11 cellular contexts compared by ENCODE assay signal in the genomic region with DNA sequence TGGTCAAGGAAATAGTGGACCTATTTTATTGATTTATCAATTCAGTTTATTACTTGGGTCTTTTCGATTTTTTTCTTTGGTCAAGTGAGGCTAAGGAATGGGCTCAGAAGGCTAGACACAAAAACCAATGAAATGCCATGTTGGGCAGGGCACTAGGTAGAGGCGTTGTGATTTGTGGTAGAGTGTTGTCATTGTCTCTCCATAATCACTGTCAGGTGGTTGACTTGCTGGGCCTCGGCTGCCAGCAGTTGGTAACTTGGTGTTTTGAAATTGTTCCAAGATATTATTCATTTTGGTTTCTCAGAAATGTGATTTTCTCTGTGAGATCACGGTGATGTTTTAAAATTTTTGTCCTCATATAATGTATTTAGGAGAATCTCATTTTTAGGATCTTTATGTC.
DNase-seq lines count a peak whose midpoint lies in the region; ATAC-seq and TF ChIP-seq lines count a peak whose summit lies in the region.
"Had no signal": no experiment of that assay in that cellular context is flagged by ENCODE, and none has a peak within 500 bp of the region (broad histone marks: within the 10 kb centered on the region; RNA-seq: fewer than 3 reads in every experiment).

No MANE protein-coding gene starts in this region.

- H3K27ac Mint-ChIP-seq in nephron progenitor cell: no peak overlapping the region
- H3K27ac Mint-ChIP-seq in naive thymus-derived CD4-positive, alpha-beta T cell: no peak overlapping the region
- H3K27ac Mint-ChIP-seq: activated CD8-positive, alpha-beta T cell treated with anti-CD3 and anti-CD28 coated beads, Interleukin-2, amount 10 ng/mL, durations not matched to agents 7 days and 5 days had no signal

- peak overlapping the region; percentile 63 for H3K4me2 ChIP-seq in DND-41 (ENCODE audit: insufficient read depth, low read length)

- DNase-seq in DND-41 (no peak), adipocyte (ENCODE audit: low read depth) (peak; percentile 65), glomerular visceral epithelial cell (ENCODE audit: extremely low spot score) (peak; percentile 15), spleen (no peak), SKM-1 treated with dmso at 0.1 percent for 144 hours (lab: John Stamatoyannopoulos, UW; ENCODE audit: unreplicated experiment) (no peak), nephron progenitor cell (no peak), substantia nigra (lab: John Stamatoyannopoulos, UW) (no peak)
- DNase-seq in naive thymus-derived CD4-positive, alpha-beta T cell: no peak
- DNase-seq: activated CD8-positive, alpha-beta T cell treated with anti-CD3 and anti-CD28 coated beads, Interleukin-2, amount 10 ng/mL, durations not matched to agents 7 days and 5 days; GF-D8; NCI-H1930 had no signal

- TF ChIP-seq CTCF in DND-41 (IDR thresholded peaks at IDR 0.05; ENCODE audit: borderline replicate concordance, extremely low read depth, low read length, poor library complexity, severe bottlenecking) (no peak), spleen (IDR thresholded peaks at IDR 0.05 in 8 of 11, conservative IDR thresholded peaks at IDR 0.05 in 3 of 11) (no peak), nephron progenitor cell (IDR thresholded peaks at IDR 0.05) (no peak)

- H3K27me3 Mint-ChIP-seq in nephron progenitor cell (ENCODE audit: low read depth, poor library complexity): no peaks in the 10 kb centered on the region
- no peaks in the 10 kb centered on the region for H3K27me3 Mint-ChIP-seq in naive thymus-derived CD4-positive, alpha-beta T cell

- TF ChIP-seq POLR2A in spleen (IDR thresholded peaks at IDR 0.05): no peak

- H3K36me3 ChIP-seq in DND-41 (ENCODE audit: insufficient read depth, low read length) (0 out of 2 replicates have a peak, but pooled peaks cover 2% of the 10 kb centered on the region), adipocyte (ENCODE audit: control insufficient read depth, insufficient read depth, low read length, severe bottlenecking) (no peaks in the 10 kb centered on the region), spleen (peaks cover 0 to 21% (median 0%) of the 10 kb centered on the region in 6 donors)
- no peaks in the 10 kb centered on the region for H3K36me3 ChIP-seq in naive thymus-derived CD4-positive, alpha-beta T cell (ENCODE audit: control insufficient read depth in 2 of 3, insufficient read depth in 3 of 3, low read length in 3 of 3)

- H3K9ac ChIP-seq in DND-41 (ENCODE audit: low read depth, low read length) (no peak overlapping the region), adipocyte (ENCODE audit: low read length) (peak overlapping the region; percentile 92)

- ATAC-seq in DND-41 (ENCODE audit: insufficient read depth, low read depth): no peak
- no peak for ATAC-seq in naive thymus-derived CD4-positive, alpha-beta T cell
- ATAC-seq: activated CD8-positive, alpha-beta T cell treated with anti-CD3 and anti-CD28 coated beads, Interleukin-2, amount 10 ng/mL, durations not matched to agents 7 days and 5 days had no signal

- CTCF ChIA-PET in naive thymus-derived CD4-positive, alpha-beta T cell (lab: Charles Lee): no interaction called here

- H3K4me1 ChIP-seq in DND-41 (ENCODE audit: insufficient read depth, low read length) (peaks cover 73% of the 10 kb centered on the region), adipocyte (ENCODE audit: control insufficient read depth, insufficient read depth, low read length) (peaks cover 80% of the 10 kb centered on the region), spleen (peaks cover 50 to 100% (median 88%) of the 10 kb centered on the region in 6 donors)
- peaks cover 50 to 59% of the 10 kb centered on the region in 2 donors for H3K4me1 ChIP-seq in naive thymus-derived CD4-positive, alpha-beta T cell (ENCODE audit: control insufficient read depth in 2 of 2, insufficient read depth in 2 of 2, low read length in 2 of 2)

- H3K4me3 ChIP-seq in DND-41 (ENCODE audit: low read depth in 1 of 2, low read length in 2 of 2) (0 out of 4 replicates have a peak overlapping the region, but pooled peaks of 1 of the 2 experiments have one; percentile 50), adipocyte (ENCODE audit: low read length) (peak overlapping the region; percentile 87), spleen (peak overlapping the region in 7 of 8 donors; percentile 20 to 63 (median 34))
- H3K4me3 ChIP-seq in naive thymus-derived CD4-positive, alpha-beta T cell (ENCODE audit: low read length): no peak overlapping the region

- intact Hi-C loops in spleen (cut with DNase I; ENCODE audit: low total_unique reads): loop anchor here (10.0 kb wide), 1 partner anchor 84 kb away; no protein-coding TSS in a partner anchor
- intact Hi-C loops in naive thymus-derived CD4-positive, alpha-beta T cell (cut with micrococcal nuclease): no loop called here

- no peaks in the 10 kb centered on the region for H3K9me3 ChIP-seq in DND-41 (ENCODE audit: insufficient read depth, low read length, severe bottlenecking)
- no peaks in the 10 kb centered on the region for H3K9me3 ChIP-seq in adipocyte (ENCODE audit: control insufficient read depth, low read length)
- H3K9me3 ChIP-seq in spleen: no peaks in the 10 kb centered on the region
- H3K9me3 ChIP-seq in naive thymus-derived CD4-positive, alpha-beta T cell (ENCODE audit: control insufficient read depth in 2 of 3, low read length in 3 of 3): no peaks in the 10 kb centered on the region

- no peak overlapping the region for H3K4me3 Mint-ChIP-seq in nephron progenitor cell
- H3K4me3 Mint-ChIP-seq in naive thymus-derived CD4-positive, alpha-beta T cell: peak overlapping the region in 1 of 10 donors; percentile 40
- H3K4me3 Mint-ChIP-seq: activated CD8-positive, alpha-beta T cell treated with anti-CD3 and anti-CD28 coated beads, Interleukin-2, amount 10 ng/mL, durations not matched to agents 7 days and 5 days had no signal

- H4K20me1 ChIP-seq in DND-41 (ENCODE audit: insufficient read depth, low read length): no peaks in the 10 kb centered on the region

- peaks cover 6% of the 10 kb centered on the region for H3K36me3 Mint-ChIP-seq in nephron progenitor cell (ENCODE audit: low read depth)
- peaks cover 0 to 6% (median under 1%) of the 10 kb centered on the region in 5 donors for H3K36me3 Mint-ChIP-seq in naive thymus-derived CD4-positive, alpha-beta T cell

- no peaks in the 10 kb centered on the region for H3K27me3 ChIP-seq in DND-41 (ENCODE audit: insufficient read depth, low read length, poor library complexity)
- no peaks in the 10 kb centered on the region for H3K27me3 ChIP-seq in adipocyte (replicated peaks; ENCODE audit: control insufficient read depth, insufficient read depth, low read length)
- H3K27me3 ChIP-seq in spleen (replicated peaks in 1 of 7): no peaks in the 10 kb centered on the region
- no peaks in the 10 kb centered on the region for H3K27me3 ChIP-seq in naive thymus-derived CD4-positive, alpha-beta T cell (ENCODE audit: control insufficient read depth in 2 of 2, insufficient read depth in 2 of 2, low read length in 2 of 2)

- H3K9me3 Mint-ChIP-seq in nephron progenitor cell: no peaks in the 10 kb centered on the region
- H3K9me3 Mint-ChIP-seq in naive thymus-derived CD4-positive, alpha-beta T cell: no peaks in the 10 kb centered on the region

- POLR2A ChIA-PET in naive thymus-derived CD4-positive, alpha-beta T cell (lab: Charles Lee): no interaction called here

- H3K79me2 ChIP-seq in DND-41 (ENCODE audit: insufficient read depth, low read length): no peaks in the 10 kb centered on the region; the same call in 1 of the 2 replicates

- H2AFZ ChIP-seq in DND-41 (ENCODE audit: low read depth, low read length): no peak overlapping the region

- no peak overlapping the region; the same call in 1 of the 2 replicates for H3K27ac ChIP-seq in DND-41 (ENCODE audit: low read length)
- H3K27ac ChIP-seq in spleen: peak overlapping the region; percentile 7 to 83 (median 77)
- H3K27ac ChIP-seq in substantia nigra (ENCODE audit: low read depth, low read length, poor library complexity, severe bottlenecking): no peak overlapping the region
- H3K27ac ChIP-seq in naive thymus-derived CD4-positive, alpha-beta T cell (ENCODE audit: low read depth, low read length): no peak overlapping the region

- peaks cover 10% of the 10 kb centered on the region for H3K4me1 Mint-ChIP-seq in nephron progenitor cell
- H3K4me1 Mint-ChIP-seq in naive thymus-derived CD4-positive, alpha-beta T cell: peaks cover 33 to 49% (median 40%) of the 10 kb centered on the region in 7 donors

- WGBS in spleen, 5 donors: 61 to 80% (median 65%) methylated on average over 4 of the region's 4 CpGs

Comparison
In these comparisons a context has a peak if more than half of its experiments do, and no peak if none do; other contexts are left out.
1. DNase-seq: peak in adipocyte (single experiment) and glomerular visceral epithelial cell (single experiment); none in DND-41 (single experiment), spleen (single experiment), SKM-1 treated with dmso at 0.1 percent for 144 hours (single experiment), nephron progenitor cell (single experiment), substantia nigra (0 of 49) and naive thymus-derived CD4-positive, alpha-beta T cell (0 of 9).
2. H3K27ac ChIP-seq: peak in spleen (8 of 8); none in DND-41 (single experiment), substantia nigra (single experiment) and naive thymus-derived CD4-positive, alpha-beta T cell (single experiment).